Comparison of ENCODE assay signal across 8 cellular contexts in genomic region chr6:111478749-111479148, GRCh38. TPM values are rescaled to one million over a fixed set of nuclear protein-coding genes. Genes with fewer than 3 reads are reported as not detected.
DNase-seq lines count a peak whose midpoint lies in the region; ATAC-seq, FAIRE-seq and TF ChIP-seq lines count a peak whose summit lies in the region.

No MANE protein-coding gene starts in this region.

- H3K4me1 ChIP-seq in A549, result peaks cover 42% of the 10 kb centered on the region
- peaks cover 19 to 29% of the 10 kb centered on the region in 2 experiments; a peak in 3 of 4 replicates for H3K4me1 ChIP-seq in SK-N-SH (ENCODE audit: control insufficient read depth in 1 of 2, insufficient read depth in 2 of 2, low read depth in 1 of 2, low read length in 1 of 2)
- peaks cover 23 to 69% (median 40%) of the 10 kb centered on the region in 6 donors for H3K4me1 ChIP-seq in spleen

- TF ChIP-seq POLR2A in A549 (IDR thresholded peaks at IDR 0.05; ENCODE audit: low read length), result no peak
- no peak for TF ChIP-seq POLR2A in spleen (IDR thresholded peaks at IDR 0.05)
- no peak for TF ChIP-seq POLR2A in lower leg skin (IDR thresholded peaks at IDR 0.05)

- peak overlapping the region; percentile 65 for H3K4me2 ChIP-seq in A549
- peak overlapping the region; percentile 25; the same call in 1 of the 2 replicates for H3K4me2 ChIP-seq in SK-N-SH

- TF ChIP-seq EP300 in A549 (IDR thresholded peaks at IDR 0.05) (no peak), Ishikawa (IDR thresholded peaks at IDR 0.05; ENCODE audit: borderline replicate concordance) (peak; percentile 36; the same call in 1 of the 2 replicates), SK-N-SH (IDR thresholded peaks at IDR 0.05; ENCODE audit: borderline replicate concordance in 1 of 2, low read depth in 1 of 2, low read length in 1 of 2) (no peak)

- DNase-seq in A549 (ENCODE audit: low read depth in 1 of 2, low spot score in 1 of 2) (peak in 1 of 2 experiments; percentile 60), GM03348 (ENCODE audit: low spot score) (peak; percentile 36), SK-N-SH (no peak), germinal center (ENCODE audit: low spot score) (peak; percentile 25), spleen (no peak), lower leg skin (ENCODE audit: low spot score in 2 of 2) (no peak)
- DNase-seq in activated CD4-positive, alpha-beta T cell treated with anti-CD3 and anti-CD28 coated beads, Interleukin-2, amount 50 U/mL, for 1 hour, result no peak

- POLR2A ChIA-PET in A549 (lab: Yijun Ruan, JAX) (interaction anchor here (0.7 to 1.1 kb wide), 2 partner anchors 113 to 220 kb away, joined by 3 to 8 read pairs; a partner anchor contains a TSS), SK-N-SH (lab: Yijun Ruan, JAX) (interaction anchor here (1.5 kb wide), 1 partner anchor 220 kb away, joined by 4 read pairs; a partner anchor contains a TSS)

- H3K9me3 ChIP-seq in A549 (no peaks in the 10 kb centered on the region), SK-N-SH (no peaks in the 10 kb centered on the region; the same call in 1 of the 2 replicates), spleen (no peaks in the 10 kb centered on the region)

- H4K20me1 ChIP-seq in SK-N-SH (ENCODE audit: insufficient read depth), result peaks cover 29% of the 10 kb centered on the region

- H3K27ac ChIP-seq in A549 (no peak overlapping the region), SK-N-SH (ENCODE audit: low read depth in 2 of 2, low read length in 1 of 2) (peak overlapping the region; percentile 43 to 51), spleen (no peak overlapping the region)

- ATAC-seq in A549, result peak in 1 of 2 experiments; percentile 33; a peak in 2 of 6 replicates

- TF ChIP-seq CTCF in A549 (IDR thresholded peaks at IDR 0.05) (peak; percentile 49), SK-N-SH (IDR thresholded peaks at IDR 0.05) (peak; percentile 59), spleen (IDR thresholded peaks at IDR 0.05 in 8 of 11, conservative IDR thresholded peaks at IDR 0.05 in 3 of 11) (peak in 7 of 11 experiments; percentile 22 to 50 (median 33)), lower leg skin (IDR thresholded peaks at IDR 0.05) (no peak)

- H2AFZ ChIP-seq in SK-N-SH (ENCODE audit: low read depth), result no peak overlapping the region

- CTCF ChIA-PET in A549 (lab: Yijun Ruan, JAX) (interaction anchor here (0.6 to 2.4 kb wide), 19 partner anchors 53 to 468 kb away, joined by 3 to 16 read pairs (median 3); a partner anchor contains a TSS), SK-N-SH (lab: Yijun Ruan, JAX) (interaction anchor here (0.7 to 2.3 kb wide), 7 partner anchors 14 to 231 kb away, joined by 3 to 11 read pairs (median 3); a partner anchor contains a TSS)

- H3K4me3 ChIP-seq in A549, result no peak overlapping the region
- no peak overlapping the region for H3K4me3 ChIP-seq in SK-N-SH (ENCODE audit: low read depth in 2 of 2, low read length in 1 of 2)
- H3K4me3 ChIP-seq in spleen, result no peak overlapping the region
- H3K4me3 ChIP-seq in lower leg skin (ENCODE audit: low read depth, poor library complexity, severe bottlenecking), result no peak overlapping the region

- intact Hi-C loops in spleen (cut with DNase I; ENCODE audit: low total_unique reads), result no loop called here
- intact Hi-C loops in lower leg skin (cut with DNase I; ENCODE audit: low total_unique reads), result no loop called here

- WGBS in A549 (ENCODE audit: missing lambda C conversion rate), result 4% methylated on average over 1 of the region's 1 CpG
- WGBS in SK-N-SH (ENCODE audit: low lambda C conversion rate), result 29% methylated on average over 1 of the region's 1 CpG
- WGBS in spleen, 5 donors, result 40 to 69% (median 44%) methylated on average over 1 of the region's 1 CpG
- WGBS in lower leg skin, 2 donors, result 21 to 30% methylated on average over 1 of the region's 1 CpG

- FAIRE-seq in A549 (lab: Jason Lieb, UNC), result no peak

- peaks cover 85% of the 10 kb centered on the region for H3K79me2 ChIP-seq in SK-N-SH (ENCODE audit: insufficient read depth)

- no peaks in the 10 kb centered on the region for H3K9me2 ChIP-seq in SK-N-SH

- H3F3A ChIP-seq in SK-N-SH (replicated peaks; ENCODE audit: insufficient read depth), result peaks cover 16% of the 10 kb centered on the region

- TF ChIP-seq RAD21 in A549 (conservative IDR thresholded peaks at IDR 0.05 in 1 of 2, IDR thresholded peaks at IDR 0.05 in 1 of 2) (peak; percentile 60 to 67), Ishikawa (IDR thresholded peaks at IDR 0.05; ENCODE audit: low read depth) (peak; percentile 56), SK-N-SH (IDR thresholded peaks at IDR 0.05; ENCODE audit: low read length) (peak; percentile 55)

- H3K9ac ChIP-seq in SK-N-SH, result no peak overlapping the region

- H3K27me3 ChIP-seq in SK-N-SH (ENCODE audit: insufficient read depth) (no peaks in the 10 kb centered on the region), spleen (replicated peaks in 1 of 7) (no peaks in the 10 kb centered on the region)

- H3K36me3 ChIP-seq in SK-N-SH (replicated peaks in 1 of 2; ENCODE audit: control insufficient read depth in 1 of 2, insufficient read depth in 2 of 2, low read length in 1 of 2) (peaks cover 0 to 6% of the 10 kb centered on the region in 2 experiments), spleen (no peaks in the 10 kb centered on the region)

TF ChIP-seq in A549, 52 proteins besides CTCF, POLR2A, EP300 and RAD21:
- TF ChIP-seq SMC3 (IDR thresholded peaks at IDR 0.05) (peak; percentile 43), EHF (CRISPR knock-in tag; IDR thresholded peaks at IDR 0.05) (no peak), USF2 (IDR thresholded peaks at IDR 0.05) (no peak)

TF ChIP-seq in Ishikawa, 13 proteins besides CTCF, POLR2A, EP300 and RAD21 (continues in another document):
- TF ChIP-seq TEAD4 (IDR thresholded peaks at IDR 0.05), result no peak
- no peak for TF ChIP-seq CEBPB (IDR thresholded peaks at IDR 0.05)
- TF ChIP-seq TAF1 (IDR thresholded peaks at IDR 0.05; ENCODE audit: low read depth), result no peak
- TF ChIP-seq TCF12 (IDR thresholded peaks at IDR 0.05; ENCODE audit: low read depth), result no peak
- TF ChIP-seq CREB1 (IDR thresholded peaks at IDR 0.05; ENCODE audit: low read depth), result no peak
- TF ChIP-seq YY1 (IDR thresholded peaks at IDR 0.05; ENCODE audit: low read depth), result no peak

TF ChIP-seq in SK-N-SH, 30 proteins besides CTCF, POLR2A, EP300 and RAD21:
- TF ChIP-seq SMC3 (IDR thresholded peaks at IDR 0.05; ENCODE audit: low read depth, low read length) (peak; percentile 38), TEAD4 (IDR thresholded peaks at IDR 0.05; ENCODE audit: borderline replicate concordance, insufficient read depth) (no peak), FOSL2 (IDR thresholded peaks at IDR 0.05; ENCODE audit: borderline replicate concordance, low read depth) (no peak)

RNA-seq across cellular contexts. Expression of gene REV3L, which starts 4.3 kb away (rescaled TPM):
- polyA plus RNA-seq in A549 (2011; rRNA removed), result 10.8 and 12.4 TPM in 2 replicates
- 2.2 and 2.7 TPM in 2 replicates for polyA plus RNA-seq in A549 (2012; cell fraction: cytosol; rRNA removed)
- 2.2 and 4.2 TPM in 2 replicates for polyA plus RNA-seq in A549 (2012; cell fraction: nucleus; rRNA removed)
- polyA plus RNA-seq in A549 (2017; fragmentation: RNase III; extraction: RNeasy Plus Mini Kit Qiagen cat#74134 plus additional on column Dnase treatment), result 4.1 to 4.7 TPM (median 4.5 TPM) in 3 replicates
- 10.0 and 10.7 TPM in 2 replicates for polyA minus RNA-seq in A549 (2011; rRNA and poly(A)+ RNA removed)
- 7.3 and 8.6 TPM in 2 replicates for polyA plus RNA-seq in SK-N-SH (2012; rRNA removed)
- 8.9 and 9.8 TPM in 2 replicates for polyA plus RNA-seq in SK-N-SH (2012; cell fraction: cytosol; rRNA removed)
- polyA plus RNA-seq in SK-N-SH (2012; cell fraction: nucleus; rRNA removed), result 7.5 and 16.7 TPM in 2 replicates
- 10 to 100 TPM; 20.2 to 60.9 (median 37.0) TPM for total RNA-seq in spleen
- polyA plus RNA-seq in spleen, result 1 to 10 TPM; 7.7 to 9.2 (median 8.4) TPM
- 10 to 100 TPM; 25.9 to 45.9 (median 28.6) TPM for total RNA-seq in lower leg skin

Comparison
In these comparisons a context has a peak if more than half of its experiments do, and no peak if none do; other contexts are left out.
1. DNase-seq: peak in GM03348 (single experiment) and germinal center (single experiment); none in SK-N-SH (single experiment), spleen (single experiment), lower leg skin (0 of 2) and activated CD4-positive, alpha-beta T cell treated with anti-CD3 and anti-CD28 coated beads, Interleukin-2, amount 50 U/mL, for 1 hour (single experiment).
2. H3K27ac ChIP-seq: peak in SK-N-SH (2 of 2); none in A549 (0 of 2) and spleen (0 of 8).
3. CTCF ChIP-seq: peak in A549 (single experiment), SK-N-SH (single experiment) and spleen (7 of 11); none in lower leg skin (0 of 3).
4. Of the 12 proteins assayed by ChIP-seq in both A549 and SK-N-SH: peak only in A549: none; only in SK-N-SH: none; in both: CTCF, RAD21 and SMC3; in neither: 9.